8 cellular contexts compared by ENCODE assay signal in genomic region chr17:28896491-28896883, GRCh38. TPM values are rescaled to one million over a fixed set of nuclear protein-coding genes. Genes with fewer than 3 reads are reported as not detected.
DNase-seq lines count a peak whose midpoint lies in the region; ATAC-seq and TF ChIP-seq lines count a peak whose summit lies in the region.

No MANE protein-coding gene starts in this region.

- H3K4me1 Mint-ChIP-seq in activated T-cell treated with anti-CD3 and anti-CD28 coated beads, Interleukin-2, amount 50 U/mL, for 24 hours (ENCODE audit: low read depth): peaks cover 76% of the 10 kb centered on the region

- TF ChIP-seq RAD21 in liver (IDR thresholded peaks at IDR 0.05): no peak

- peak overlapping the region; percentile 92 for H3K27ac ChIP-seq in adipose tissue (ENCODE audit: low read depth, low read length)
- H3K27ac ChIP-seq in liver (ENCODE audit: low read depth in 1 of 2, low read length in 2 of 2): peak overlapping the region; percentile 89 to 99
- H3K27ac ChIP-seq in thyroid gland: peak overlapping the region; percentile 72 to 97 (median 80)

- H3K4me3 ChIP-seq in liver (ENCODE audit: low read depth in 1 of 3, low read length in 3 of 3) (peak overlapping the region; percentile 88 to 90 (median 90)), thyroid gland (replicated peaks in 1 of 3) (peak overlapping the region in 2 of 3 donors; percentile 90 to 95)

- 8 to 18% (median 9%) methylated on average over 5 of the region's 5 CpGs for WGBS in adipose tissue, 3 donors
- WGBS in liver: 12% methylated on average over 5 of the region's 5 CpGs
- 8 to 15% methylated on average over 5 of the region's 5 CpGs for WGBS in thyroid gland, 2 donors

- peak overlapping the region; percentile 96 for H3K27ac Mint-ChIP-seq in activated T-cell treated with anti-CD3 and anti-CD28 coated beads, Interleukin-2, amount 50 U/mL, for 24 hours

- H3K9ac ChIP-seq in liver (ENCODE audit: low read depth in 1 of 2, low read length in 2 of 2): peak overlapping the region; percentile 53 to 72

- TF ChIP-seq CTCF in liver (IDR thresholded peaks at IDR 0.05; ENCODE audit: low read depth, low read length, missing input control) (no peak), thyroid gland (IDR thresholded peaks at IDR 0.05) (no peak)

- H3K27me3 ChIP-seq in liver (ENCODE audit: control insufficient read depth in 4 of 4, insufficient read depth in 4 of 4, low read length in 3 of 4) (no peaks in the 10 kb centered on the region), thyroid gland (no peaks in the 10 kb centered on the region)

- H3K9me3 ChIP-seq in liver (ENCODE audit: control insufficient read depth in 4 of 4, low read length in 3 of 4) (no peaks in the 10 kb centered on the region), thyroid gland (no peaks in the 10 kb centered on the region)

- no peaks in the 10 kb centered on the region for H3K27me3 Mint-ChIP-seq in activated T-cell treated with anti-CD3 and anti-CD28 coated beads, Interleukin-2, amount 50 U/mL, for 24 hours

- DNase-seq in activated T-cell treated with anti-CD3 and anti-CD28 coated beads, Interleukin-2, amount 50 U/mL, for 24 hours: no peak
- no peak for DNase-seq in activated T-cell treated with anti-CD3 and anti-CD28 coated beads, Interleukin-2, amount 50 U/mL, for 48 hours
- no peak for DNase-seq in thyroid gland
- no peak for DNase-seq in stimulated activated CD4-positive, alpha-beta T cell treated with anti-CD3 and anti-CD28 coated beads, Interleukin-12 subunit alpha, Interleukin-12 subunit beta, amount 100 ng/mL, for 4 hours
- no peak for DNase-seq in stimulated activated CD4-positive, alpha-beta T cell treated with anti-CD3 and anti-CD28 coated beads, Interleukin-4, amount 100 ng/mL, for 4 hours

- H3K4me3 Mint-ChIP-seq in activated T-cell treated with anti-CD3 and anti-CD28 coated beads, Interleukin-2, amount 50 U/mL, for 24 hours: peak overlapping the region; percentile 95

- H3K36me3 Mint-ChIP-seq in activated T-cell treated with anti-CD3 and anti-CD28 coated beads, Interleukin-2, amount 50 U/mL, for 24 hours (ENCODE audit: low read depth): peaks cover 65% of the 10 kb centered on the region

- no peak for TF ChIP-seq POLR2A in thyroid gland (IDR thresholded peaks at IDR 0.05)

- H3K36me3 ChIP-seq in liver (ENCODE audit: control insufficient read depth in 4 of 4, insufficient read depth in 3 of 4, low read depth in 1 of 4, low read length in 3 of 4) (peaks cover 0 to 5% (median 0%) of the 10 kb centered on the region in 4 donors), thyroid gland (no peaks in the 10 kb centered on the region)

- no peaks in the 10 kb centered on the region for H3K9me3 Mint-ChIP-seq in activated T-cell treated with anti-CD3 and anti-CD28 coated beads, Interleukin-2, amount 50 U/mL, for 24 hours

- intact Hi-C loops in thyroid gland (cut with DNase I): no loop called here

- no peak for ATAC-seq in GM21423 (IDR thresholded peaks at IDR 0.05; ENCODE audit: unreplicated experiment)

- H3K4me1 ChIP-seq in liver (ENCODE audit: control insufficient read depth in 4 of 4, insufficient read depth in 4 of 4, low read length in 3 of 4) (peaks cover 17 to 31% (median 24%) of the 10 kb centered on the region in 4 donors), thyroid gland (peaks cover 16 to 38% of the 10 kb centered on the region in 2 donors)

TF ChIP-seq in liver, 16 proteins besides CTCF, POLR2A, EP300 and RAD21:
- TF ChIP-seq SP1 (IDR thresholded peaks at IDR 0.05) (no peak), FOXA2 (IDR thresholded peaks at IDR 0.05) (no peak), RXRA (IDR thresholded peaks at IDR 0.05) (no peak), GABPA (IDR thresholded peaks at IDR 0.05 in 1 of 2, conservative IDR thresholded peaks at IDR 0.05 in 1 of 2) (no peak), HNF4G (IDR thresholded peaks at IDR 0.05) (no peak), EGR1 (IDR thresholded peaks at IDR 0.05; ENCODE audit: low read depth in 2 of 2) (no peak), HNF4A (conservative IDR thresholded peaks at IDR 0.05) (no peak), ATF3 (IDR thresholded peaks at IDR 0.05) (no peak), FOXA1 (IDR thresholded peaks at IDR 0.05) (no peak), JUND (IDR thresholded peaks at IDR 0.05) (no peak), YY1 (IDR thresholded peaks at IDR 0.05) (no peak), NR2F2 (IDR thresholded peaks at IDR 0.05) (no peak), TAF1 (conservative IDR thresholded peaks at IDR 0.05) (no peak)
- TF ChIP-seq, protein P1, sequence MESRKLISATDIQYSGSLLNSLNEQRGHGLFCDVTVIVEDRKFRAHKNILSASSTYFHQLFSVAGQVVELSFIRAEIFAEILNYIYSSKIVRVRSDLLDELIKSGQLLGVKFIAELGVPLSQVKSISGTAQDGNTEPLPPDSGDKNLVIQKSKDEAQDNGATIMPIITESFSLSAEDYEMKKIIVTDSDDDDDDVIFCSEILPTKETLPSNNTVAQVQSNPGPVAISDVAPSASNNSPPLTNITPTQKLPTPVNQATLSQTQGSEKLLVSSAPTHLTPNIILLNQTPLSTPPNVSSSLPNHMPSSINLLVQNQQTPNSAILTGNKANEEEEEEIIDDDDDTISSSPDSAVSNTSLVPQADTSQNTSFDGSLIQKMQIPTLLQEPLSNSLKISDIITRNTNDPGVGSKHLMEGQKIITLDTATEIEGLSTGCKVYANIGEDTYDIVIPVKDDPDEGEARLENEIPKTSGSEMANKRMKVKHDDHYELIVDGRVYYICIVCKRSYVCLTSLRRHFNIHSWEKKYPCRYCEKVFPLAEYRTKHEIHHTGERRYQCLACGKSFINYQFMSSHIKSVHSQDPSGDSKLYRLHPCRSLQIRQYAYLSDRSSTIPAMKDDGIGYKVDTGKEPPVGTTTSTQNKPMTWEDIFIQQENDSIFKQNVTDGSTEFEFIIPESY (IDR thresholded peaks at IDR 0.05): no peak
- TF ChIP-seq, protein P2, sequence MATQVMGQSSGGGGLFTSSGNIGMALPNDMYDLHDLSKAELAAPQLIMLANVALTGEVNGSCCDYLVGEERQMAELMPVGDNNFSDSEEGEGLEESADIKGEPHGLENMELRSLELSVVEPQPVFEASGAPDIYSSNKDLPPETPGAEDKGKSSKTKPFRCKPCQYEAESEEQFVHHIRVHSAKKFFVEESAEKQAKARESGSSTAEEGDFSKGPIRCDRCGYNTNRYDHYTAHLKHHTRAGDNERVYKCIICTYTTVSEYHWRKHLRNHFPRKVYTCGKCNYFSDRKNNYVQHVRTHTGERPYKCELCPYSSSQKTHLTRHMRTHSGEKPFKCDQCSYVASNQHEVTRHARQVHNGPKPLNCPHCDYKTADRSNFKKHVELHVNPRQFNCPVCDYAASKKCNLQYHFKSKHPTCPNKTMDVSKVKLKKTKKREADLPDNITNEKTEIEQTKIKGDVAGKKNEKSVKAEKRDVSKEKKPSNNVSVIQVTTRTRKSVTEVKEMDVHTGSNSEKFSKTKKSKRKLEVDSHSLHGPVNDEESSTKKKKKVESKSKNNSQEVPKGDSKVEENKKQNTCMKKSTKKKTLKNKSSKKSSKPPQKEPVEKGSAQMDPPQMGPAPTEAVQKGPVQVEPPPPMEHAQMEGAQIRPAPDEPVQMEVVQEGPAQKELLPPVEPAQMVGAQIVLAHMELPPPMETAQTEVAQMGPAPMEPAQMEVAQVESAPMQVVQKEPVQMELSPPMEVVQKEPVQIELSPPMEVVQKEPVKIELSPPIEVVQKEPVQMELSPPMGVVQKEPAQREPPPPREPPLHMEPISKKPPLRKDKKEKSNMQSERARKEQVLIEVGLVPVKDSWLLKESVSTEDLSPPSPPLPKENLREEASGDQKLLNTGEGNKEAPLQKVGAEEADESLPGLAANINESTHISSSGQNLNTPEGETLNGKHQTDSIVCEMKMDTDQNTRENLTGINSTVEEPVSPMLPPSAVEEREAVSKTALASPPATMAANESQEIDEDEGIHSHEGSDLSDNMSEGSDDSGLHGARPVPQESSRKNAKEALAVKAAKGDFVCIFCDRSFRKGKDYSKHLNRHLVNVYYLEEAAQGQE (IDR thresholded peaks at IDR 0.05): no peak
- TF ChIP-seq, protein P3, sequence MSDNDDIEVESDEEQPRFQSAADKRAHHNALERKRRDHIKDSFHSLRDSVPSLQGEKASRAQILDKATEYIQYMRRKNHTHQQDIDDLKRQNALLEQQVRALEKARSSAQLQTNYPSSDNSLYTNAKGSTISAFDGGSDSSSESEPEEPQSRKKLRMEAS (IDR thresholded peaks at IDR 0.05): no peak

RNA-seq across cellular contexts. Expression of gene FLOT2, which starts 1.0 kb away (rescaled TPM):
- polyA plus RNA-seq in adipose tissue (100 to 1,000 TPM in 1 of 3 donors, 10 to 100 TPM in 2; 34.9 to 115 (median 76.6) TPM), liver (100 to 1,000 TPM in 1 of 2 donors, 10 to 100 TPM in 1; 61.6 to 100 TPM)
- total RNA-seq in liver (10 to 100 TPM; 67.7 to 71.0 TPM), thyroid gland (10 to 100 TPM; 55.0 to 75.0 (median 62.7) TPM)

RNA-seq across cellular contexts. Expression of gene DHRS13, which starts 6.4 kb away (rescaled TPM):
- polyA plus RNA-seq in adipose tissue (1 to 10 TPM; 3.9 to 6.5 (median 5.3) TPM), liver (10 to 100 TPM in 1 of 2 donors, 1 to 10 TPM in 1; 5.0 to 12.3 TPM)
- total RNA-seq in liver (10 to 100 TPM in 1 of 2 donors, 1 to 10 TPM in 1; 9.7 to 91.6 TPM), thyroid gland (10 to 100 TPM; 10.6 to 16.2 (median 13.3) TPM)

RNA-seq across cellular contexts. Expression of gene ERAL1, which starts 41.7 kb away (rescaled TPM):
- polyA plus RNA-seq in adipose tissue (10 to 100 TPM; 22.8 to 40.5 (median 34.1) TPM), liver (10 to 100 TPM; 28.1 to 34.5 TPM)
- total RNA-seq in liver (10 to 100 TPM; 17.3 to 30.8 TPM), thyroid gland (10 to 100 TPM; 23.1 to 59.3 (median 41.2) TPM)

RNA-seq across cellular contexts. Expression of gene FAM222B, which starts 53.9 kb away (rescaled TPM):
- polyA plus RNA-seq in adipose tissue (1 to 10 TPM; 4.9 to 9.2 (median 5.6) TPM), liver (1 to 10 TPM; 4.0 to 5.4 TPM)
- total RNA-seq in liver (1 to 10 TPM; 2.8 to 4.2 TPM), thyroid gland (10 to 100 TPM; 14.1 to 22.6 (median 15.8) TPM)

RNA-seq across cellular contexts. Expression of gene PHF12, which starts 54.8 kb away (rescaled TPM):
- polyA plus RNA-seq in adipose tissue (10 to 100 TPM; 13.5 to 17.2 (median 14.0) TPM), liver (1 to 10 TPM; 4.3 to 7.9 TPM)
- total RNA-seq in liver (10 to 100 TPM; 15.5 to 21.3 TPM), thyroid gland (10 to 100 TPM; 22.0 to 62.9 (median 60.1) TPM)
